Comparison of ENCODE assay signal across 2 cellular contexts in genomic region chr3:195096053-195096452, GRCh38.
TF ChIP-seq lines count a peak whose summit lies in the region.

No MANE protein-coding gene starts in this region.

TF ChIP-seq in GM23338, 12 proteins besides CTCF, POLR2A, EP300 and RAD21:
- TF ChIP-seq POLR2AphosphoS5 (IDR thresholded peaks at IDR 0.05; ENCODE audit: low read depth) (no peak), STAT1 (IDR thresholded peaks at IDR 0.05; ENCODE audit: unreplicated experiment) (no peak), CREB1 (CRISPR knock-in tag; IDR thresholded peaks at IDR 0.05; ENCODE audit: low read depth) (no peak), JUNB (IDR thresholded peaks at IDR 0.05; ENCODE audit: unreplicated experiment) (no peak), NANOG (IDR thresholded peaks at IDR 0.05; ENCODE audit: borderline replicate concordance) (no peak), ETS1 (IDR thresholded peaks at IDR 0.05) (no peak), ZNF462 (CRISPR knock-in tag; IDR thresholded peaks at IDR 0.05) (no peak), REST (IDR thresholded peaks at IDR 0.05; ENCODE audit: unreplicated experiment) (no peak), EZH2phosphoT487 (IDR thresholded peaks at IDR 0.05; ENCODE audit: unreplicated experiment) (no peak), ZNF114 (CRISPR knock-in tag; IDR thresholded peaks at IDR 0.05) (no peak), EZH2 (IDR thresholded peaks at IDR 0.05; ENCODE audit: low read depth, unreplicated experiment) (no peak), ZNF331 (CRISPR knock-in tag; IDR thresholded peaks at IDR 0.05; ENCODE audit: low read depth) (no peak)

TF ChIP-seq in H1, 55 proteins besides CTCF, POLR2A, EP300 and RAD21:
- TF ChIP-seq NANOG (IDR thresholded peaks at IDR 0.05; ENCODE audit: insufficient read depth, low read depth, low read length, poor library complexity, severe bottlenecking): no peak
- no peak for TF ChIP-seq CBX5 (IDR thresholded peaks at IDR 0.05; ENCODE audit: low read depth, low read length)
- TF ChIP-seq PHF8 (conservative IDR thresholded peaks at IDR 0.05; ENCODE audit: low read depth, low read length): no peak
- TF ChIP-seq BRCA1 (IDR thresholded peaks at IDR 0.05; ENCODE audit: low read depth, low read length): no peak
- TF ChIP-seq TEAD4 (IDR thresholded peaks at IDR 0.05; ENCODE audit: low read depth, low read length): no peak
- TF ChIP-seq SIX5 (IDR thresholded peaks at IDR 0.05; ENCODE audit: low read depth, low read length): no peak
- no peak for TF ChIP-seq SRF (IDR thresholded peaks at IDR 0.05; ENCODE audit: low read depth, low read length)
- TF ChIP-seq FOSL1 (IDR thresholded peaks at IDR 0.05; ENCODE audit: insufficient read depth, low read depth, low read length): no peak
- TF ChIP-seq RNF2 (IDR thresholded peaks at IDR 0.05; ENCODE audit: borderline replicate concordance, low read depth, low read length, missing control alignments, poor library complexity, severe bottlenecking): no peak
- TF ChIP-seq SP4 (IDR thresholded peaks at IDR 0.05; ENCODE audit: low read length): no peak
- TF ChIP-seq RFX5 (IDR thresholded peaks at IDR 0.05; ENCODE audit: borderline replicate concordance, low read depth, low read length): no peak
- TF ChIP-seq GABPA (IDR thresholded peaks at IDR 0.05; ENCODE audit: borderline replicate concordance, insufficient read depth, low read length): no peak
- no peak for TF ChIP-seq CREB1 (IDR thresholded peaks at IDR 0.05)
- no peak for TF ChIP-seq SUZ12 (IDR thresholded peaks at IDR 0.05; ENCODE audit: low read length)
- no peak for TF ChIP-seq EZH2 (IDR thresholded peaks at IDR 0.05; ENCODE audit: low read depth, low read length, severe bottlenecking)
- no peak for TF ChIP-seq JUN (IDR thresholded peaks at IDR 0.05; ENCODE audit: low read depth, low read length)
- no peak for TF ChIP-seq HDAC6 (IDR thresholded peaks at IDR 0.05; ENCODE audit: low read depth, low read length)
- TF ChIP-seq HDAC2 (IDR thresholded peaks at IDR 0.05; ENCODE audit: borderline replicate concordance in 1 of 2, low read depth in 2 of 2, low read length in 2 of 2): no peak
- TF ChIP-seq NRF1 (IDR thresholded peaks at IDR 0.05; ENCODE audit: low read depth, low read length): no peak
- no peak for TF ChIP-seq CEBPB (IDR thresholded peaks at IDR 0.05; ENCODE audit: low read depth, low read length)
TF ChIP-seq in H1: peak in this region for 0.
